16 cellular contexts compared by ENCODE assay signal in genomic region chr1:183443466-183443865, GRCh38. TPM values are rescaled to one million over a fixed set of nuclear protein-coding genes. Genes with fewer than 3 reads are reported as not detected.
A peak's percentile ranks its signal among the peaks of the same experiment; 100 is the strongest.
DNase-seq lines count a peak whose midpoint lies in the region; ATAC-seq and TF ChIP-seq lines count a peak whose summit lies in the region.
"Had no signal": no experiment of that assay in that cellular context is flagged by ENCODE, and none has a peak within 500 bp of the region (broad histone marks: within the 10 kb centered on the region; RNA-seq: fewer than 3 reads in every experiment).

No MANE protein-coding gene starts in this region.

- H3K27ac Mint-ChIP-seq in endothelial cell (ENCODE audit: unreplicated experiment): peak overlapping the region; percentile 58
- H3K27ac Mint-ChIP-seq: CD4-positive, alpha-beta T cell had no signal

- no peak overlapping the region for H3K4me3 Mint-ChIP-seq in endothelial cell (ENCODE audit: unreplicated experiment)
- H3K4me3 Mint-ChIP-seq: CD4-positive, alpha-beta T cell had no signal

- H3K36me3 Mint-ChIP-seq in endothelial cell (ENCODE audit: low read depth, unreplicated experiment): no peaks in the 10 kb centered on the region

- no peaks in the 10 kb centered on the region for H3K27me3 Mint-ChIP-seq in endothelial cell (ENCODE audit: unreplicated experiment)

- ATAC-seq in GM21786 (IDR thresholded peaks at IDR 0.05; ENCODE audit: unreplicated experiment): no peak
- ATAC-seq: GM12878 had no signal

- TF ChIP-seq CTCF in endothelial cell (IDR thresholded peaks at IDR 0.05; ENCODE audit: unreplicated experiment): no peak
- no peak for TF ChIP-seq CTCF in testis (IDR thresholded peaks at IDR 0.05)

- H3K9me3 ChIP-seq in testis: no peaks in the 10 kb centered on the region
- H3K9me3 ChIP-seq: BLaER1 treated with 17β-estradiol and CSF1 and Interleukin-3, amounts not matched to agents 10 nM and 100 nM had no signal

- no peaks in the 10 kb centered on the region for H3K36me3 ChIP-seq in testis (ENCODE audit: low read depth, missing control alignments)
- no peaks in the 10 kb centered on the region for H3K36me3 ChIP-seq in H7 (replicated peaks; ENCODE audit: control insufficient read depth, insufficient read depth, low read length)
- H3K36me3 ChIP-seq: BLaER1 treated with 17β-estradiol and CSF1 and Interleukin-3, amounts not matched to agents 10 nM and 100 nM had no signal

- intact Hi-C loops in testis (cut with DNase I; ENCODE audit: low total_unique reads): no loop called here

- H3K4me1 Mint-ChIP-seq in endothelial cell (ENCODE audit: unreplicated experiment): peaks cover 10% of the 10 kb centered on the region

- peaks cover 15% of the 10 kb centered on the region for H3K4me1 ChIP-seq in testis

- no peak overlapping the region for H3K4me3 ChIP-seq in testis
- no peak overlapping the region for H3K4me3 ChIP-seq in H7 (ENCODE audit: insufficient read depth, low read depth, low read length)
- H3K4me3 ChIP-seq: BLaER1 treated with 17β-estradiol and CSF1 and Interleukin-3, amounts not matched to agents 10 nM and 100 nM; GM12878; GM23248 had no signal

- 57 to 68% methylated on average over 1 of the region's 1 CpG for WGBS in testis, 2 donors

- no peaks in the 10 kb centered on the region for H3K9me3 Mint-ChIP-seq in endothelial cell (ENCODE audit: unreplicated experiment)
- H3K9me3 Mint-ChIP-seq: CD4-positive, alpha-beta T cell had no signal

- H3K27me3 ChIP-seq in testis (no peaks in the 10 kb centered on the region), H7 (ENCODE audit: control insufficient read depth, insufficient read depth, low read length) (no peaks in the 10 kb centered on the region)
- H3K27me3 ChIP-seq: BLaER1 treated with 17β-estradiol and CSF1 and Interleukin-3, amounts not matched to agents 10 nM and 100 nM had no signal

- H3K27ac ChIP-seq in testis: peak overlapping the region; percentile 34 to 59
- H3K27ac ChIP-seq: 22Rv1; BLaER1 treated with 17β-estradiol and CSF1 and Interleukin-3, amounts not matched to agents 10 nM and 100 nM; GM23248; HL-60 had no signal

- TF ChIP-seq POLR2A in testis (IDR thresholded peaks at IDR 0.05): no peak

- DNase-seq in NOMO-1 treated with DMSO at 0.1 percent for 48 hours (lab: John Stamatoyannopoulos, UW; ENCODE audit: unreplicated experiment) (peak; percentile 38), NOMO-1 treated with dmso at 0.1 percent for 144 hours (lab: John Stamatoyannopoulos, UW; ENCODE audit: unreplicated experiment) (no peak), amniotic epithelial cell (ENCODE audit: low read depth) (peak; percentile 11), endothelial cell (ENCODE audit: low spot score) (no peak), testis (no peak), H7 (no peak)
- DNase-seq in central memory CD4-positive, alpha-beta T cell: no peak
- DNase-seq: ACHN; Calu3; CD4-positive, alpha-beta T cell had no signal

RNA-seq across cellular contexts. Expression of gene NMNAT2, which starts 25.3 kb away (rescaled TPM):
- total RNA-seq in endothelial cell (ENCODE audit: unreplicated experiment) (1.7 TPM), testis (10 to 100 TPM; 45.7 to 52.0 TPM)
- polyA plus RNA-seq in testis (ENCODE audit: insufficient read depth, low read depth, low replicate concordance): 23.6 TPM
- total RNA-seq in H7 (2014; rRNA removed; shearing (Covaris generic)): 1.6 and 5.2 TPM in 2 replicates
- total RNA-seq: CD4-positive, alpha-beta T cell had no signal

RNA-seq across cellular contexts. Expression of gene SMG7, which starts 28.8 kb away (rescaled TPM):
- total RNA-seq in endothelial cell (ENCODE audit: unreplicated experiment) (70.2 TPM), testis (100 to 1,000 TPM; 109 to 139 TPM)
- 157 TPM for polyA plus RNA-seq in testis (ENCODE audit: insufficient read depth, low read depth, low replicate concordance)
- total RNA-seq in H7 (2014; rRNA removed; shearing (Covaris generic)): 21.9 and 37.6 TPM in 2 replicates

Comparison
In these comparisons a context has a peak if more than half of its experiments do, and no peak if none do; other contexts are left out.
1. DNase-seq: peak in NOMO-1 treated with DMSO at 0.1 percent for 48 hours (single experiment) and amniotic epithelial cell (single experiment); none in NOMO-1 treated with dmso at 0.1 percent for 144 hours (single experiment), endothelial cell (single experiment), testis (single experiment), central memory CD4-positive, alpha-beta T cell (single experiment) and H7 (single experiment).